Comparison of ENCODE assay signal across 28 cellular contexts in genomic region chr12:17528394-17528793, GRCh38.
DNase-seq lines count a peak whose midpoint lies in the region; ATAC-seq and TF ChIP-seq lines count a peak whose summit lies in the region.
"Had no signal": no experiment of that assay in that cellular context is flagged by ENCODE, and none has a peak within 500 bp of the region (broad histone marks: within the 10 kb centered on the region; RNA-seq: fewer than 3 reads in every experiment).

No MANE protein-coding gene starts in this region.

- H3K4me1 ChIP-seq in neural progenitor cell = no peaks in the 10 kb centered on the region
- H3K4me1 ChIP-seq: heart left ventricle, pancreas, SJCRH30, suprapubic skin had no signal

- TF ChIP-seq CTCF in WERI-Rb-1 (IDR thresholded peaks at IDR 0.05; ENCODE audit: low read depth, low read length) (peak; percentile 42; the same call in 1 of the 2 replicates), neural progenitor cell (IDR thresholded peaks at IDR 0.05) (peak; percentile 27)

- H3K4me3 ChIP-seq in WERI-Rb-1 (ENCODE audit: low read depth, low read length) (no peak overlapping the region), neural progenitor cell (no peak overlapping the region)
- H3K4me3 ChIP-seq: heart left ventricle, pancreas, SJCRH30, smooth muscle cell, suprapubic skin had no signal

- no peaks in the 10 kb centered on the region for H3K36me3 ChIP-seq in WERI-Rb-1
- H3K36me3 ChIP-seq in neural progenitor cell = no peaks in the 10 kb centered on the region
- H3K36me3 ChIP-seq: heart left ventricle, pancreas, SJCRH30, suprapubic skin had no signal

- peaks cover under 1% of the 10 kb centered on the region for H3K9me3 Mint-ChIP-seq in neural progenitor cell

- no peak overlapping the region for H3K4me2 ChIP-seq in neural progenitor cell
- H3K4me2 ChIP-seq: smooth muscle cell had no signal

- H3K27me3 ChIP-seq in WERI-Rb-1 (ENCODE audit: insufficient read depth, low read depth, severe bottlenecking) (no peaks in the 10 kb centered on the region), neural progenitor cell (no peaks in the 10 kb centered on the region)
- H3K27me3 ChIP-seq: heart left ventricle, pancreas, SJCRH30, suprapubic skin had no signal

- no peak overlapping the region for H3K27ac Mint-ChIP-seq in neural progenitor cell
- H3K27ac Mint-ChIP-seq: activated CD8-positive, alpha-beta T cell treated with anti-CD3 and anti-CD28 coated beads, Interleukin-2, amount 10 ng/mL, durations not matched to agents 7 days and 5 days; natural killer cell; stimulated activated effector memory CD8-positive, alpha-beta T cell treated with anti-CD3 and anti-CD28 coated beads, Interleukin-12 subunit alpha, Interleukin-12 subunit beta, amount 100 ng/mL, for 72 hours had no signal

- no peaks in the 10 kb centered on the region for H4K20me1 ChIP-seq in neural progenitor cell (ENCODE audit: low read depth)

- no peaks in the 10 kb centered on the region for H3K27me3 Mint-ChIP-seq in neural progenitor cell (ENCODE audit: insufficient read depth, low read depth)

- no peaks in the 10 kb centered on the region for H3K36me3 Mint-ChIP-seq in neural progenitor cell
- H3K36me3 Mint-ChIP-seq: stimulated activated effector memory CD8-positive, alpha-beta T cell treated with anti-CD3 and anti-CD28 coated beads, Interleukin-12 subunit alpha, Interleukin-12 subunit beta, amount 100 ng/mL, for 72 hours had no signal

- no peak overlapping the region for H3K27ac ChIP-seq in WERI-Rb-1
- no peak overlapping the region for H3K27ac ChIP-seq in neural progenitor cell
- H3K27ac ChIP-seq: heart left ventricle, pancreas, SJCRH30, suprapubic skin had no signal

- no peak overlapping the region for H3K4me3 Mint-ChIP-seq in neural progenitor cell
- H3K4me3 Mint-ChIP-seq: activated CD8-positive, alpha-beta T cell treated with anti-CD3 and anti-CD28 coated beads, Interleukin-2, amount 10 ng/mL, durations not matched to agents 7 days and 5 days; natural killer cell; stimulated activated effector memory CD8-positive, alpha-beta T cell treated with anti-CD3 and anti-CD28 coated beads, Interleukin-12 subunit alpha, Interleukin-12 subunit beta, amount 100 ng/mL, for 72 hours had no signal

- peak overlapping the region; percentile 70 for H2AFZ ChIP-seq in neural progenitor cell (replicated peaks)

- no peaks in the 10 kb centered on the region for H3F3A ChIP-seq in neural progenitor cell (ENCODE audit: low read depth)

- no peaks in the 10 kb centered on the region for H3K4me1 Mint-ChIP-seq in neural progenitor cell
- H3K4me1 Mint-ChIP-seq: natural killer cell; stimulated activated effector memory CD8-positive, alpha-beta T cell treated with anti-CD3 and anti-CD28 coated beads, Interleukin-12 subunit alpha, Interleukin-12 subunit beta, amount 100 ng/mL, for 72 hours had no signal

- H3K9me3 ChIP-seq in WERI-Rb-1 (ENCODE audit: severe bottlenecking) (no peaks in the 10 kb centered on the region), neural progenitor cell (ENCODE audit: low read depth) (no peaks in the 10 kb centered on the region)
- H3K9me3 ChIP-seq: pancreas, SJCRH30, suprapubic skin had no signal

- ATAC-seq in HG02610 (IDR thresholded peaks at IDR 0.05; ENCODE audit: unreplicated experiment) = no peak
- ATAC-seq: activated CD8-positive, alpha-beta T cell treated with anti-CD3 and anti-CD28 coated beads, Interleukin-2, amount 10 ng/mL, durations not matched to agents 7 days and 5 days; heart left ventricle; left ventricle myocardium superior; natural killer cell; pancreas; stimulated activated effector memory CD8-positive, alpha-beta T cell treated with anti-CD3 and anti-CD28 coated beads, Interleukin-12 subunit alpha, Interleukin-12 subunit beta, amount 100 ng/mL, for 72 hours had no signal

- no peaks in the 10 kb centered on the region for H3K79me2 ChIP-seq in neural progenitor cell (ENCODE audit: low read depth)

- DNase-seq in NCI-H748 (lab: John Stamatoyannopoulos, UW; ENCODE audit: unreplicated experiment) (peak; percentile 9), NCI-H748 treated with DMSO at 0.1 percent for 48 hours (lab: John Stamatoyannopoulos, UW) (no peak), Kasumi-1 (lab: John Stamatoyannopoulos, UW) (peak; percentile 7 to 21), WERI-Rb-1 (no peak), neural progenitor cell (ENCODE audit: low spot score) (peak; percentile 36), ureter (ENCODE audit: low spot score) (no peak)
- no peak for DNase-seq in activated T-cell treated with anti-CD3 and anti-CD28 coated beads, Interleukin-2, amount 50 U/mL, for 1 hour
- DNase-seq: activated CD4-positive, alpha-beta T cell treated with anti-CD3 and anti-CD28 coated beads for 1 hour; activated CD8-positive, alpha-beta T cell treated with anti-CD3 and anti-CD28 coated beads, Interleukin-2, amount 10 ng/mL, durations not matched to agents 7 days and 5 days; activated gamma-delta T cell treated with Interleukin-2 at 50 U/mL for 16 hours; activated T-cell treated with anti-CD3 and anti-CD28 coated beads for 4 hours; cerebellar nuclear complex; DND-41; erythroblast; HCEC 1CT; heart left ventricle; left ventricle myocardium superior; natural killer cell; NCI-H1694; NCI-H226; pancreas; stimulated activated CD4-positive, alpha-beta T cell treated with anti-CD3 and anti-CD28 coated beads, Interleukin-2, amount 100 ng/mL, for 48 hours; T-helper 1 cell had no signal

- no peak overlapping the region for H3K9ac ChIP-seq in neural progenitor cell

Comparison
In these comparisons a context has a peak if more than half of its experiments do, and no peak if none do; other contexts are left out.
1. DNase-seq: peak in NCI-H748 (single experiment), Kasumi-1 (2 of 2) and neural progenitor cell (single experiment); none in NCI-H748 treated with DMSO at 0.1 percent for 48 hours (single experiment), WERI-Rb-1 (single experiment), ureter (single experiment) and activated T-cell treated with anti-CD3 and anti-CD28 coated beads, Interleukin-2, amount 50 U/mL, for 1 hour (single experiment).